Comparison of ENCODE assay signal across 16 cellular contexts in the genomic region with DNA sequence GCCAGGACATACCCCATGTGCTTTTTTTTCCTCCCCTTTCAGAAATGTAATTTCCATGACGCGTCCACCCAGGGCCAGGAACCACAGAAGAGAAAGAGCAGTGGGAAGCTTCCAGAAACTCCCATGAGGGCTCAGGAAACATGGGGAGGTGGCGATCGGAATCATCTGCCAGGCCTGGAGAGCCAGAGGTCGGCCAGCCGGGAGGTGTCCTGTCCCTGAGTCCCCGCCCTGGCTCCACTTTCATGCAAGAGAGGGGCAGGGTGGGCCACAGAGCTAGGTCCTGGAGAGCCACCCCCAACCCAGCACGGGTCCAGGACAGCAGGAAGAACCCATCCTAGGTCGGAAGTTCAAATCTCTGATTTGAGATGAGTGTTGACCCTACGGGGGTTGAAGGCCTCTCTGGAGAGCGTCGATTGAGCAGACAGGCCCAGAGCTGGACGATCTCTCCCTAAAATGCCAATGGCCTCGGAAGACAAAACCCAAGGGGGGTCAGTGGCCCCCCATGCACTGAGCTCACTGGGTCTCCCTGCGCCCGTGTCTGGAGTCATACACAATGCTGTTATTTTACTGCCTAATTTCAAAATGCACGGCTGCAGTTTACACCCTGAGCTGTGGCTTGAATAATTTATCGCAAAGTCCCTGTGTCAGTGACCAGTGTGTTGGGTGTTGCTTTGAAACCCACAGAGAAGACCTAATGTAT.
DNase-seq lines count a peak whose midpoint lies in the region; ATAC-seq and TF ChIP-seq lines count a peak whose summit lies in the region.
"Had no signal": no experiment of that assay in that cellular context is flagged by ENCODE, and none has a peak within 500 bp of the region (broad histone marks: within the 10 kb centered on the region; RNA-seq: fewer than 3 reads in every experiment).

No MANE protein-coding gene starts in this region.

- H3K4me3 ChIP-seq in neural progenitor cell (no peak overlapping the region), spleen (no peak overlapping the region)
- H3K4me3 ChIP-seq: BLaER1 treated with 17β-estradiol and CSF1 and Interleukin-3, amounts not matched to agents 10 nM and 100 nM had no signal

- peaks cover 22% of the 10 kb centered on the region for H3K4me1 Mint-ChIP-seq in neural progenitor cell

- ATAC-seq in HG02885 (IDR thresholded peaks at IDR 0.05; ENCODE audit: poor library complexity, unreplicated experiment): no peak

- peak; percentile 36 for DNase-seq in activated effector memory CD4-positive, alpha-beta T cell treated with anti-CD3 and anti-CD28 coated beads, Interleukin-2, amount 50 U/mL, for 16 hours
- no peak for DNase-seq in activated effector memory CD4-positive, alpha-beta T cell treated with Interleukin-2 at 50 U/mL for 16 hours
- DNase-seq in neural progenitor cell (ENCODE audit: low spot score) (no peak), spleen (peak; percentile 57), Ammon's horn (ENCODE audit: low spot score) (no peak)
- no peak for DNase-seq in activated CD8-positive, alpha-beta memory T cell treated with anti-CD3 and anti-CD28 coated beads, Interleukin-2, amount 50 U/mL, for 4 hours
- DNase-seq: BE2C; Calu3; CD4-positive, alpha-beta memory T cell; COR-L47; GF-D8; GOT3; HCEC 1CT had no signal

- H3K36me3 ChIP-seq in neural progenitor cell (no peaks in the 10 kb centered on the region), spleen (no peaks in the 10 kb centered on the region)
- H3K36me3 ChIP-seq: BE2C; BLaER1 treated with 17β-estradiol and CSF1 and Interleukin-3, amounts not matched to agents 10 nM and 100 nM had no signal

- H3K27ac ChIP-seq in neural progenitor cell: no peak overlapping the region
- H3K27ac ChIP-seq in spleen: no peak overlapping the region
- H3K27ac ChIP-seq: 22Rv1; BLaER1 treated with 17β-estradiol and CSF1 and Interleukin-3, amounts not matched to agents 10 nM and 100 nM had no signal

- no peak overlapping the region for H3K4me2 ChIP-seq in neural progenitor cell

- H3K27me3 Mint-ChIP-seq in neural progenitor cell (ENCODE audit: insufficient read depth, low read depth): no peaks in the 10 kb centered on the region

- H3K9ac ChIP-seq in neural progenitor cell: no peak overlapping the region
- H3K9ac ChIP-seq: BLaER1 treated with 17β-estradiol and CSF1 and Interleukin-3, amounts not matched to agents 10 nM and 100 nM had no signal

- H4K20me1 ChIP-seq in neural progenitor cell (ENCODE audit: low read depth): no peaks in the 10 kb centered on the region
- H4K20me1 ChIP-seq: BLaER1 treated with 17β-estradiol and CSF1 and Interleukin-3, amounts not matched to agents 10 nM and 100 nM had no signal

- H3K9me3 Mint-ChIP-seq in neural progenitor cell: no peaks in the 10 kb centered on the region

- H3K79me2 ChIP-seq in neural progenitor cell (ENCODE audit: low read depth): no peaks in the 10 kb centered on the region

- H3K27ac Mint-ChIP-seq in neural progenitor cell: peak overlapping the region; percentile 33

- H3K9me3 ChIP-seq in neural progenitor cell (ENCODE audit: low read depth): no peaks in the 10 kb centered on the region
- peaks cover 0 to 11% (median 8%) of the 10 kb centered on the region in 8 donors for H3K9me3 ChIP-seq in spleen

- H2AFZ ChIP-seq in neural progenitor cell (replicated peaks): no peak overlapping the region

- 75 to 93% (median 85%) methylated on average over 17 to 18 of the region's 18 CpGs for WGBS in spleen, 5 donors

- TF ChIP-seq POLR2A in spleen (IDR thresholded peaks at IDR 0.05): no peak

- H3K27me3 ChIP-seq in neural progenitor cell (no peaks in the 10 kb centered on the region), spleen (replicated peaks in 1 of 7) (peaks cover 0 to 21% (median 0%) of the 10 kb centered on the region in 7 donors)
- H3K27me3 ChIP-seq: BE2C; BLaER1 treated with 17β-estradiol and CSF1 and Interleukin-3, amounts not matched to agents 10 nM and 100 nM had no signal

- no peak for TF ChIP-seq CTCF in neural progenitor cell (IDR thresholded peaks at IDR 0.05)
- no peak for TF ChIP-seq CTCF in spleen (IDR thresholded peaks at IDR 0.05 in 8 of 11, conservative IDR thresholded peaks at IDR 0.05 in 3 of 11)

- H3K4me1 ChIP-seq in neural progenitor cell: peaks cover 6% of the 10 kb centered on the region
- H3K4me1 ChIP-seq in spleen: peaks cover 0 to 4% (median 0%) of the 10 kb centered on the region in 6 donors
- H3K4me1 ChIP-seq: BE2C had no signal

- no peak overlapping the region for H3K4me3 Mint-ChIP-seq in neural progenitor cell
- H3K4me3 Mint-ChIP-seq: CD4-positive, alpha-beta memory T cell had no signal

- peaks cover 4% of the 10 kb centered on the region for H3F3A ChIP-seq in neural progenitor cell (ENCODE audit: low read depth)

- no peaks in the 10 kb centered on the region for H3K36me3 Mint-ChIP-seq in neural progenitor cell
- H3K36me3 Mint-ChIP-seq: CD4-positive, alpha-beta memory T cell had no signal

- intact Hi-C loops in spleen (cut with DNase I; ENCODE audit: low total_unique reads): no loop called here

Comparison
In these comparisons a context has a peak if more than half of its experiments do, and no peak if none do; other contexts are left out.
1. DNase-seq: peak in activated effector memory CD4-positive, alpha-beta T cell treated with anti-CD3 and anti-CD28 coated beads, Interleukin-2, amount 50 U/mL, for 16 hours (single experiment) and spleen (single experiment); none in activated effector memory CD4-positive, alpha-beta T cell treated with Interleukin-2 at 50 U/mL for 16 hours (single experiment), neural progenitor cell (single experiment), activated CD8-positive, alpha-beta memory T cell treated with anti-CD3 and anti-CD28 coated beads, Interleukin-2, amount 50 U/mL, for 4 hours (single experiment) and Ammon's horn (single experiment).